In the genomic region with DNA sequence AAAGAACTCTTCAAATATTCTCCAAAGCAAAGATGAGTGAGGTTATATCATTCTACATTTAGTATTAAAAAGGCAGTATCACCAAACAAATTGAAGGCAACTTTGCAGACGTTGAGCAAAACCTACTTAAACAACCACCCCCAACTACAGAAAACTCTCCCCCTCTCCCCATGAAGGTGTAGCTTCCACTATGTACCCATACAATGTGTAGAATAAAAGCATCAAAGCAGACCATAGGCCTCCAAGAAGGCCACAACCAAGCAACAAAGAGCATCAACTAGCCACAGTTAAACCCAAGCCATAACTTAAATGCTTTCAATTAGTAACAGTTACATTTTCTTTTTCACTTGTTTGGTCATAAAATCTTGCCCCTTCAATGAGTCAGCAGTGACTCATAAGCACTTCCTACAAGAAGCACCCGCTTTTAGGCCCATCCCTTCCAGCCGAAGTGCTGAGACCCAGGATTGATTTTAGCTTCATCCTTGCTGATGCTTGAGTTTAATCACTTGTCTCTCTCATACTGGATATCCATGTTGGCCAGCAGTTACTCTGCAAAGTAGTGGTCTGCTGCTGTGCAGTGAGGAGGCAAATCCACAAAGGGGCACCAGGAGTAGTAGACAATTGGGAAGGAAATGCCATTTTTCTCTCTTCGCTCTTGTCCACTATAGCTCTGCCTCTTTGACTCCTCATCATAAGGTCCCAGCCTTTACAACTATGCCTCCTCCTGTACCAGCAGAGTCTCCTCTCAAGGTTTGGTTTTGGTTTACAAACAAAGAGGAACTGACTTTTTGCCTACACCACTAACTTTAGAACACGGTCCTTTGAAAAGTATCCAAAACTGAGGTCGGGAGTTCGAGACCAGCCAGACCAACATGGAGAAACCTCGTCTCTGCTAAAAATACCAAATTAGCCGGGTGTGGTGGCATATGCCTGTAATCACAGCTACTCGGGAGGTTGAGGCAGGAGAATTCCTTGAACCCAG, we compare ENCODE assay signal across 8 cellular contexts. TPM values are rescaled to one million over a fixed set of nuclear protein-coding genes. Genes with fewer than 3 reads are reported as not detected.
DNase-seq lines count a peak whose midpoint lies in the region; ATAC-seq and TF ChIP-seq lines count a peak whose summit lies in the region.

No MANE protein-coding gene starts in this region.

- ATAC-seq in HG03060 (IDR thresholded peaks at IDR 0.05; ENCODE audit: low read depth, unreplicated experiment): peak; percentile 89
- ATAC-seq in RWPE2 (ENCODE audit: low read depth): peak; percentile 85

- H3K36me3 ChIP-seq in RWPE2 (ENCODE audit: low read depth): no peaks in the 10 kb centered on the region

- TF ChIP-seq CTCF in RWPE2 (IDR thresholded peaks at IDR 0.05; ENCODE audit: poor library complexity, severe bottlenecking): no peak

- DNase-seq in stimulated activated naive CD4-positive, alpha-beta T cell treated with Interleukin-2 at 50 U/mL for 16 hours (lab: John Stamatoyannopoulos, UW): peak; percentile 13
- no peak for DNase-seq in stimulated activated naive CD4-positive, alpha-beta T cell (lab: John Stamatoyannopoulos, UW)
- DNase-seq in RWPE2 (ENCODE audit: low spot score) (no peak), dermis blood vessel endothelial cell (peak; percentile 85), NCI-H345 treated with DMSO at 0.1 percent for 48 hours (lab: John Stamatoyannopoulos, UW; ENCODE audit: unreplicated experiment) (no peak), NCI-H146 treated with DMSO at 0.1 percent for 48 hours (lab: John Stamatoyannopoulos, UW; ENCODE audit: unreplicated experiment) (no peak)
- DNase-seq in stimulated activated CD4-positive, alpha-beta T cell treated with anti-CD3 and anti-CD28 coated beads, Interleukin-1b, Interleukin-23, amount 100 ng/mL, for 48 hours: peak; percentile 52

- H3K27me3 ChIP-seq in RWPE2 (ENCODE audit: insufficient read depth, poor library complexity, severe bottlenecking): no peaks in the 10 kb centered on the region

- H3K27ac ChIP-seq in RWPE2 (ENCODE audit: poor library complexity, severe bottlenecking): peak overlapping the region; percentile 23

- peaks cover 12% of the 10 kb centered on the region for H3K4me1 ChIP-seq in RWPE2 (ENCODE audit: insufficient read depth, poor library complexity, severe bottlenecking)

- H3K9me3 ChIP-seq in RWPE2 (ENCODE audit: severe bottlenecking): no peaks in the 10 kb centered on the region

- no peak overlapping the region for H3K4me3 ChIP-seq in RWPE2 (ENCODE audit: severe bottlenecking)

RNA-seq across cellular contexts. Expression of a gene that starts 8.4 kb away (rescaled TPM):
- 31.3 and 41.7 TPM in 2 replicates for total RNA-seq in dermis blood vessel endothelial cell

Comparison
In these comparisons a context has a peak if more than half of its experiments do, and no peak if none do; other contexts are left out.
1. DNase-seq: peak in stimulated activated naive CD4-positive, alpha-beta T cell treated with Interleukin-2 at 50 U/mL for 16 hours (single experiment), dermis blood vessel endothelial cell (single experiment) and stimulated activated CD4-positive, alpha-beta T cell treated with anti-CD3 and anti-CD28 coated beads, Interleukin-1b, Interleukin-23, amount 100 ng/mL, for 48 hours (single experiment); none in stimulated activated naive CD4-positive, alpha-beta T cell (0 of 6), RWPE2 (single experiment), NCI-H345 treated with DMSO at 0.1 percent for 48 hours (single experiment) and NCI-H146 treated with DMSO at 0.1 percent for 48 hours (single experiment).